Comparison of ENCODE assay signal across 1 cellular context in genomic region chr2:206217743-206218520, GRCh38.
A peak's percentile ranks its signal among the peaks of the same experiment; 100 is the strongest.
TF ChIP-seq lines count a peak whose summit lies in the region.

No MANE protein-coding gene starts in this region.

TF ChIP-seq in H1, 55 proteins besides CTCF, POLR2A, EP300 and RAD21:
- 0 out of 2 replicates have a peak, but pooled peaks have one; percentile 11 for TF ChIP-seq MAX (IDR thresholded peaks at IDR 0.05)
- no peak for TF ChIP-seq CHD2 (IDR thresholded peaks at IDR 0.05; ENCODE audit: low read length)
